In genomic region chr6:170128811-170129681, GRCh38 we compare ENCODE assay signal across 19 cellular contexts.
DNase-seq lines count a peak whose midpoint lies in the region; ATAC-seq and TF ChIP-seq lines count a peak whose summit lies in the region.
"Had no signal": no experiment of that assay in that cellular context is flagged by ENCODE, and none has a peak within 500 bp of the region (broad histone marks: within the 10 kb centered on the region; RNA-seq: fewer than 3 reads in every experiment).

No MANE protein-coding gene starts in this region.

- no peak for ATAC-seq in left lung
- ATAC-seq: activated CD8-positive, alpha-beta T cell treated with anti-CD3 and anti-CD28 coated beads, Interleukin-2, amount 10 ng/mL, durations not matched to agents 7 days and 5 days; activated T-helper 17 cell treated with anti-CD3 and anti-CD28 coated beads, Interleukin-2, amount 50 U/mL, for 72 hours had no signal

- no peak overlapping the region for H3K18ac ChIP-seq in mesendoderm (ENCODE audit: low read length)

- H3K27me3 ChIP-seq in left lung (peaks cover 0 to 15% of the 10 kb centered on the region in 2 donors), stomach (no peaks in the 10 kb centered on the region), mesendoderm (ENCODE audit: insufficient read depth, low read length, poor library complexity) (no peaks in the 10 kb centered on the region)

- no peak overlapping the region for H4K8ac ChIP-seq in mesendoderm (ENCODE audit: low read depth, low read length)

- TF ChIP-seq CTCF in RWPE1 (conservative IDR thresholded peaks at IDR 0.05; ENCODE audit: low read depth) (no peak), left lung (IDR thresholded peaks at IDR 0.05) (no peak), stomach (IDR thresholded peaks at IDR 0.05) (no peak), glutamatergic neuron (IDR thresholded peaks at IDR 0.05; ENCODE audit: partially characterized antibody, unreplicated experiment) (no peak)

- no peaks in the 10 kb centered on the region for H3K36me3 ChIP-seq in left lung
- H3K36me3 ChIP-seq in stomach: no peaks in the 10 kb centered on the region
- H3K36me3 ChIP-seq in mesendoderm (ENCODE audit: control insufficient read depth, insufficient read depth, low read length): no peaks in the 10 kb centered on the region
- H3K36me3 ChIP-seq: esophagus squamous epithelium, lower lobe of right lung had no signal

- H3K4me1 ChIP-seq in left lung (no peaks in the 10 kb centered on the region), stomach (peaks cover 11 to 32% (median 24%) of the 10 kb centered on the region in 4 donors), mesendoderm (ENCODE audit: control insufficient read depth, low read depth, low read length) (no peaks in the 10 kb centered on the region)

- no peak overlapping the region for H4K5ac ChIP-seq in mesendoderm (ENCODE audit: low read length)

- H2AK5ac ChIP-seq in mesendoderm (ENCODE audit: low read length): no peak overlapping the region

- peak overlapping the region; percentile 65 for H3K27ac ChIP-seq in RWPE1
- H3K27ac ChIP-seq in left lung: no peak overlapping the region
- H3K27ac ChIP-seq in stomach: no peak overlapping the region
- H3K27ac ChIP-seq in mesendoderm (ENCODE audit: low read depth, low read length): no peak overlapping the region
- H3K27ac ChIP-seq: 22Rv1, esophagus squamous epithelium, lower lobe of right lung, parathyroid adenoma had no signal

- H3K56ac ChIP-seq in mesendoderm (ENCODE audit: low read length): no peak overlapping the region

- DNase-seq in activated CD8-positive, alpha-beta memory T cell treated with anti-CD3 and anti-CD28 coated beads for 24 hours: peak; percentile 47
- no peak for DNase-seq in activated CD8-positive, alpha-beta memory T cell treated with anti-CD3 and anti-CD28 coated beads, Interleukin-2, amount 50 U/mL, for 4 hours
- no peak for DNase-seq in RWPE1 (ENCODE audit: low spot score)
- peak; percentile 11 to 66 for DNase-seq in left lung
- DNase-seq in stomach: peak; percentile 21
- no peak for DNase-seq in inferior parietal cortex (ENCODE audit: extremely low spot score)
- DNase-seq in mesendoderm: no peak
- DNase-seq in glutamatergic neuron: no peak
- DNase-seq: activated CD4-positive, CD25-positive, alpha-beta regulatory T cell; activated CD8-positive, alpha-beta T cell treated with anti-CD3 and anti-CD28 coated beads, Interleukin-2, amount 10 ng/mL, durations not matched to agents 7 days and 5 days; AML-193; effector CD4-positive, alpha-beta T cell; esophagus squamous epithelium; MM.1S; T-helper 2 cell had no signal

- WGBS in stomach, 5 donors: 88 to 94% (median 91%) methylated on average over 21 to 34 of the region's 34 CpGs
- WGBS in mesendoderm (ENCODE audit: extremely low coverage, insufficient coverage, low lambda C conversion rate): no CpG with 5 or more reads among the region's 34 CpGs

- peaks cover 2% of the 10 kb centered on the region for H3K4me1 Mint-ChIP-seq in glutamatergic neuron (ENCODE audit: low read depth, unreplicated experiment)
- H3K4me1 Mint-ChIP-seq: activated T-helper 17 cell treated with anti-CD3 and anti-CD28 coated beads, Interleukin-2, amount 50 U/mL, for 72 hours had no signal

- peaks cover 4% of the 10 kb centered on the region for H3K9me3 Mint-ChIP-seq in glutamatergic neuron (ENCODE audit: unreplicated experiment)
- H3K9me3 Mint-ChIP-seq: activated T-helper 17 cell treated with anti-CD3 and anti-CD28 coated beads, Interleukin-2, amount 50 U/mL, for 72 hours had no signal

- no peak overlapping the region for H3K23ac ChIP-seq in mesendoderm (ENCODE audit: low read length)

- H3K4me3 ChIP-seq in left lung (no peak overlapping the region), stomach (no peak overlapping the region), mesendoderm (ENCODE audit: low read length) (no peak overlapping the region)
- H3K4me3 ChIP-seq: esophagus squamous epithelium, lower lobe of right lung had no signal

- no peak overlapping the region for H3K4ac ChIP-seq in mesendoderm (ENCODE audit: low read depth, low read length)

- no peak overlapping the region for H2BK5ac ChIP-seq in mesendoderm (ENCODE audit: low read length)

- no peak overlapping the region for H3K9ac ChIP-seq in mesendoderm (ENCODE audit: low read length)
- H3K9ac ChIP-seq: parathyroid adenoma had no signal

- H3K4me3 Mint-ChIP-seq in glutamatergic neuron (ENCODE audit: unreplicated experiment): no peak overlapping the region
- H3K4me3 Mint-ChIP-seq: activated CD8-positive, alpha-beta T cell treated with anti-CD3 and anti-CD28 coated beads, Interleukin-2, amount 10 ng/mL, durations not matched to agents 7 days and 5 days; activated T-helper 17 cell treated with anti-CD3 and anti-CD28 coated beads, Interleukin-2, amount 50 U/mL, for 72 hours had no signal

- no peak overlapping the region for H2BK15ac ChIP-seq in mesendoderm (replicated peaks; ENCODE audit: low read depth)

- intact Hi-C loops in left lung (cut with DNase I): no loop called here
- intact Hi-C loops in stomach (cut with DNase I; ENCODE audit: low total_unique reads): no loop called here

- POLR2A ChIA-PET in RWPE1 (lab: Yijun Ruan, JAX; ENCODE audit: low non-redundant PET): no interaction called here

- peaks cover 4% of the 10 kb centered on the region for H3K27me3 Mint-ChIP-seq in glutamatergic neuron (ENCODE audit: unreplicated experiment)

- no peak for TF ChIP-seq POLR2A in stomach (IDR thresholded peaks at IDR 0.05)

- H3K79me2 ChIP-seq in mesendoderm (ENCODE audit: control insufficient read depth, insufficient read depth, low read length): no peaks in the 10 kb centered on the region
- H3K79me2 ChIP-seq: parathyroid adenoma had no signal

- no peaks in the 10 kb centered on the region for H3K9me3 ChIP-seq in left lung
- no peaks in the 10 kb centered on the region for H3K9me3 ChIP-seq in stomach
- H3K9me3 ChIP-seq: esophagus squamous epithelium, lower lobe of right lung had no signal

- CTCF ChIA-PET in RWPE1 (lab: Yijun Ruan, JAX): no interaction called here

- no peaks in the 10 kb centered on the region for H3K79me1 ChIP-seq in mesendoderm (ENCODE audit: low read length)

- no peak overlapping the region for H2BK120ac ChIP-seq in mesendoderm (ENCODE audit: low read depth, low read length)

- TF ChIP-seq EP300 in stomach (IDR thresholded peaks at IDR 0.05): no peak

- no peak overlapping the region for H3K4me2 ChIP-seq in mesendoderm (ENCODE audit: low read length)

- no peaks in the 10 kb centered on the region for H3K36me3 Mint-ChIP-seq in glutamatergic neuron (ENCODE audit: unreplicated experiment)

- no peak overlapping the region for H3K27ac Mint-ChIP-seq in glutamatergic neuron (ENCODE audit: unreplicated experiment)
- H3K27ac Mint-ChIP-seq: activated CD8-positive, alpha-beta T cell treated with anti-CD3 and anti-CD28 coated beads, Interleukin-2, amount 10 ng/mL, durations not matched to agents 7 days and 5 days; activated T-helper 17 cell treated with anti-CD3 and anti-CD28 coated beads, Interleukin-2, amount 50 U/mL, for 72 hours had no signal

Comparison
In these comparisons a context has a peak if more than half of its experiments do, and no peak if none do; other contexts are left out.
1. DNase-seq: peak in activated CD8-positive, alpha-beta memory T cell treated with anti-CD3 and anti-CD28 coated beads for 24 hours (single experiment), left lung (2 of 2) and stomach (single experiment); none in activated CD8-positive, alpha-beta memory T cell treated with anti-CD3 and anti-CD28 coated beads, Interleukin-2, amount 50 U/mL, for 4 hours (single experiment), RWPE1 (single experiment), inferior parietal cortex (single experiment), mesendoderm (single experiment) and glutamatergic neuron (single experiment).